In the genomic region with DNA sequence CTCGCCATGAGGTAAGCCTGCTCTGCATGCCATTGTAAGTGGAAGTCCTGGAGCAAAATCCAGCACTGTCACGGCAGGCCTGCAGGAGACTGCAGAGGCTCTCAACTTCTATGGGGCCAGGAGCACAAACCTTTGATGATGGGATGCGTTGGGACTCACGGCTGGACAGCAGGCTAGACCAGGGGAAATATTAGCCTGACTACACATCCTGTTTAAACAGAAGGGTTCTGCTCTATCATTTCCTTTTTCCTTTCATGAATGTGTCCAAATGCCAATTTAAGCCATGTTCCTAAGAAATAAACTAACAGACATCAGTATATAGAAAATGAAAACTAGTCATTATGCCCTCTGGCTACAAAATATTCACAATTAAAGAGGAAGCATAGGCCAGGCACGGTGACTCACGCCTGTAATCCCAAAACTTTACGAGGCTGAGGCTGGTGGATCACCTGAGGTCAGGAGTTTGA, we compare ENCODE assay signal across 14 cellular contexts. TPM values are rescaled to one million over a fixed set of nuclear protein-coding genes. Genes with fewer than 3 reads are reported as not detected.
DNase-seq lines count a peak whose midpoint lies in the region; ATAC-seq and TF ChIP-seq lines count a peak whose summit lies in the region.
"Had no signal": no experiment of that assay in that cellular context is flagged by ENCODE, and none has a peak within 500 bp of the region (broad histone marks: within the 10 kb centered on the region; RNA-seq: fewer than 3 reads in every experiment).

No MANE protein-coding gene starts in this region.

- H2AFZ ChIP-seq in HCT116 (ENCODE audit: low read depth, low read length, poor library complexity, severe bottlenecking) = peak overlapping the region; percentile 9

- H3K4me2 ChIP-seq in HCT116 (ENCODE audit: low read length) = peak overlapping the region; percentile 49

- no TSS peak for BruUV-seq in HCT116 (replicated peaks; lab: Mats Ljungman, UMichigan)
- no TSS peak for BruUV-seq in Panc1 (replicated peaks; lab: Mats Ljungman, UMichigan)

- in situ Hi-C loops in Panc1 (cut with HindIII; ENCODE audit: low pct_unique_long_range_greater_than_20kb, low sequenced_read_pairs) = no loop called here

- no peak for DNase-seq in HCT116 (ENCODE audit: low read depth, low spot score)
- DNase-seq in Panc1 (ENCODE audit: low read depth, low spot score) = no peak
- peak; percentile 62 for DNase-seq in epithelial cell of prostate (ENCODE audit: low read depth, low spot score)
- peak; percentile 90 for DNase-seq in pulmonary artery endothelial cell (ENCODE audit: low read depth, low spot score)
- no peak for DNase-seq in NAMALWA (ENCODE audit: low spot score)
- no peak for DNase-seq in cerebellar cortex (ENCODE audit: low spot score)
- DNase-seq in dedifferentiated amniotic fluid mesenchymal stem cell (ENCODE audit: extremely low spot score) = no peak
- DNase-seq: activated CD4-positive, alpha-beta T cell treated with anti-CD3 and anti-CD28 coated beads, Interleukin-2, amount 50 U/mL, for 4 hours; Kasumi-1; left ventricle myocardium superior; NCI-H187 treated with DMSO at 0.1 percent for 48 hours; small intestine; tibial artery had no signal

- RAD21 ChIA-PET in HCT116 (lab: Charles Lee; ENCODE audit: low non-redundant PET in 1 of 2, low total read pairs in 2 of 2, uncharacterized antibody in 2 of 2, unreplicated experiment in 2 of 2) = no interaction called here

- H3K27me3 ChIP-seq in HCT116 (ENCODE audit: insufficient read depth, low read length) (no peaks in the 10 kb centered on the region), Panc1 (ENCODE audit: control insufficient read depth, insufficient read depth, low read length) (no peaks in the 10 kb centered on the region)
- H3K27me3 ChIP-seq: SJSA1, tibial artery had no signal

- H3K36me3 ChIP-seq in HCT116 (ENCODE audit: control insufficient read depth in 1 of 2, insufficient read depth in 2 of 2, low read length in 2 of 2) = no peaks in the 10 kb centered on the region
- H3K36me3 ChIP-seq in Panc1 (ENCODE audit: control insufficient read depth, insufficient read depth, low read length) = no peaks in the 10 kb centered on the region
- H3K36me3 ChIP-seq: SJSA1, tibial artery had no signal

- POLR2A ChIA-PET in HCT116 (lab: Charles Lee) (no interaction called here), Panc1 (lab: Charles Lee) (no interaction called here)

- intact Hi-C loops in HCT116 (cut with micrococcal nuclease) (no loop called here), Panc1 (cut with micrococcal nuclease; ENCODE audit: unreplicated experiment) (no loop called here)

- TF ChIP-seq CTCF in HCT116 (IDR thresholded peaks at IDR 0.05 in 2 of 3, conservative IDR thresholded peaks at IDR 0.05 in 1 of 3; ENCODE audit: borderline replicate concordance in 1 of 3, insufficient read depth in 1 of 3, low read depth in 2 of 3, low read length in 2 of 3) = no peak
- TF ChIP-seq CTCF in Panc1 (IDR thresholded peaks at IDR 0.05) = no peak

- no peaks in the 10 kb centered on the region for H3K9me2 ChIP-seq in HCT116 (ENCODE audit: insufficient read depth)

- no peak for TF ChIP-seq RAD21 in HCT116 (IDR thresholded peaks at IDR 0.05; ENCODE audit: low read depth)

- no peaks in the 10 kb centered on the region for H3K9me3 ChIP-seq in HCT116 (ENCODE audit: control insufficient read depth in 1 of 2, insufficient read depth in 1 of 2, low read depth in 1 of 2, low read length in 2 of 2)
- no peaks in the 10 kb centered on the region for H3K9me3 ChIP-seq in Panc1 (ENCODE audit: control insufficient read depth, insufficient read depth, low read depth, low read length)
- H3K9me3 ChIP-seq: SJSA1, tibial artery had no signal

- CTCF ChIA-PET in HCT116 (lab: Charles Lee) = no interaction called here
- CTCF ChIA-PET in Panc1 (lab: Charles Lee) = no interaction called here

- no peaks in the 10 kb centered on the region for H3K79me2 ChIP-seq in HCT116 (ENCODE audit: insufficient read depth, low read length)

- H4K20me1 ChIP-seq in HCT116 (ENCODE audit: insufficient read depth) = no peaks in the 10 kb centered on the region

- H3K9ac ChIP-seq in HCT116 (ENCODE audit: low read length) = no peak overlapping the region

- peaks cover 3 to 14% of the 10 kb centered on the region in 2 experiments; a peak in 3 of 4 replicates for H3K4me1 ChIP-seq in HCT116 (ENCODE audit: control insufficient read depth in 1 of 2, insufficient read depth in 2 of 2, low read length in 2 of 2)
- H3K4me1 ChIP-seq in Panc1 (ENCODE audit: control insufficient read depth, insufficient read depth, low read length) = no peaks in the 10 kb centered on the region
- H3K4me1 ChIP-seq: SJSA1 had no signal

- TF ChIP-seq POLR2A in HCT116 (IDR thresholded peaks at IDR 0.05; ENCODE audit: borderline replicate concordance, extremely low read depth, insufficient read depth, insufficient read length) = no peak

- ATAC-seq in HCT116 (peak; percentile 52), Panc1 (peak; percentile 70)
- ATAC-seq: left ventricle myocardium superior had no signal

- H3K27ac ChIP-seq in HCT116 (ENCODE audit: low read depth, low read length) (no peak overlapping the region), Panc1 (ENCODE audit: low read length) (no peak overlapping the region), epithelial cell of prostate (peak overlapping the region; percentile 37)
- H3K27ac ChIP-seq: SJSA1, tibial artery had no signal

- H3K4me3 ChIP-seq in HCT116 (replicated peaks in 1 of 2; ENCODE audit: low read depth in 1 of 2, low read length in 2 of 2) = no peak overlapping the region
- H3K4me3 ChIP-seq in Panc1 (ENCODE audit: low read depth in 2 of 2, low read length in 2 of 2) = no peak overlapping the region
- H3K4me3 ChIP-seq: SJSA1, tibial artery had no signal

TF ChIP-seq in HCT116, 20 proteins besides CTCF, POLR2A, EP300 and RAD21:
- TF ChIP-seq EGR1 (IDR thresholded peaks at IDR 0.05; ENCODE audit: low read depth) (no peak), TCF7L2 (IDR thresholded peaks at IDR 0.05; ENCODE audit: borderline replicate concordance, extremely low read depth, insufficient read depth, insufficient read length) (no peak), POLR2AphosphoS5 (IDR thresholded peaks at IDR 0.05; ENCODE audit: low read depth, low read length) (no peak), ZNF274 (IDR thresholded peaks at IDR 0.05; ENCODE audit: low read depth, low read length) (no peak)
- TF ChIP-seq, protein P1, sequence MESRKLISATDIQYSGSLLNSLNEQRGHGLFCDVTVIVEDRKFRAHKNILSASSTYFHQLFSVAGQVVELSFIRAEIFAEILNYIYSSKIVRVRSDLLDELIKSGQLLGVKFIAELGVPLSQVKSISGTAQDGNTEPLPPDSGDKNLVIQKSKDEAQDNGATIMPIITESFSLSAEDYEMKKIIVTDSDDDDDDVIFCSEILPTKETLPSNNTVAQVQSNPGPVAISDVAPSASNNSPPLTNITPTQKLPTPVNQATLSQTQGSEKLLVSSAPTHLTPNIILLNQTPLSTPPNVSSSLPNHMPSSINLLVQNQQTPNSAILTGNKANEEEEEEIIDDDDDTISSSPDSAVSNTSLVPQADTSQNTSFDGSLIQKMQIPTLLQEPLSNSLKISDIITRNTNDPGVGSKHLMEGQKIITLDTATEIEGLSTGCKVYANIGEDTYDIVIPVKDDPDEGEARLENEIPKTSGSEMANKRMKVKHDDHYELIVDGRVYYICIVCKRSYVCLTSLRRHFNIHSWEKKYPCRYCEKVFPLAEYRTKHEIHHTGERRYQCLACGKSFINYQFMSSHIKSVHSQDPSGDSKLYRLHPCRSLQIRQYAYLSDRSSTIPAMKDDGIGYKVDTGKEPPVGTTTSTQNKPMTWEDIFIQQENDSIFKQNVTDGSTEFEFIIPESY (IDR thresholded peaks at IDR 0.05; ENCODE audit: extremely low read depth, insufficient replicate concordance, low read length) = no peak

RNA-seq across cellular contexts. Expression of a gene that starts 33.9 kb away (rescaled TPM):
- total RNA-seq in HCT116 (2021; ENCODE audit: unreplicated experiment) (9.2 TPM), Panc1 (2021; ENCODE audit: unreplicated experiment) (103 TPM), pulmonary artery endothelial cell (100 and 131 TPM in 2 replicates)
- polyA plus RNA-seq in HCT116 (2012) = 3.2 and 4.2 TPM in 2 replicates
- polyA plus RNA-seq in Panc1 (2012; ENCODE audit: insufficient read length) = 32.3 TPM

Comparison
In these comparisons a context has a peak if more than half of its experiments do, and no peak if none do; other contexts are left out.
1. DNase-seq: peak in epithelial cell of prostate (single experiment) and pulmonary artery endothelial cell (single experiment); none in HCT116 (single experiment), Panc1 (single experiment), NAMALWA (single experiment), cerebellar cortex (single experiment) and dedifferentiated amniotic fluid mesenchymal stem cell (single experiment).